Comparison of ENCODE assay signal across 8 cellular contexts in the genomic region with DNA sequence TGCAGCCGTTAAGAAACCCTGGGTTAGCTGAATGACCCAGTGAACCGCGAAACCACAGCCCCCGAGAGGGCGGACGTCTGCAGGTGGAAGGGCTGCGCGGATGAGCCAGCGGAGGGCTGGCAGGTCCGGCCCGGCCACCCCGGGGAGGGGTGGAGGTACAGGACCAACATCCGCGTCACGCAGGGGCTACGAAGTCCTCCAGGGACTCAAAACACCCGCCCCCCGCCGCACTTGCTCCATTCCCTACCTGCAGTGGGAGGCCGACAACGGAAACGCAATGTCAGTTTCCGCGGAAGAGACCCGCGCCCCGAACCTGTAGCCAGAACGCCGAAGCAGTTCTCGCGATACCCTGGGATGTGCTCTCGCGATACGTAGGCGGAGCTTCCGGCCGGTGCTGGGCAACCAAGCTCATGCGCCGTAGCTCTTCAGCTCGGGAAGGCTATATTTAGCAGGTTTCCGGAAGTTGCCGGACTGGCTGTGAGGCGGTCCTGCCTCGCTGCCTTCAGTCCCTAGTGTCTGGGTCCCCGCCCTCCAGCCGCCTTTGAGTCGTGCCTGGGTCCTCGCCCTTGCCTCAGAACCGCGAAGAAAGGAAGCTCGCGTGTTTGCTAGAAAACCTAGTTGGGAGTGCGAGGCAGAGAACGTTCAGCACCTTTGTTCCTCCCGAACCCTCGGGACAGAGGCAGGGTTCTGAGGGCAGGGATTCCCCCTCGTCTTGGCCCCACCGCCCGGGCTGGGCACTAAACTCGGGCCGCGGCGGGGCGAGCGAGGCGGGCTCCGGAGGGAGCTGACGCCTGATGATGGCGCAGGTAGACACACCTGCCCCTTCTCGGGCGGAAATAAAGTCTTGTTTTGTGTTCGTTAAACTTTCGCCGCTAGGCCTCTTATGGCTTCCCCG. TPM values are rescaled to one million over a fixed set of nuclear protein-coding genes. Genes with fewer than 3 reads are reported as not detected.
A peak's percentile ranks its signal among the peaks of the same experiment; 100 is the strongest.
DNase-seq lines count a peak whose midpoint lies in the region; ATAC-seq, FAIRE-seq and TF ChIP-seq lines count a peak whose summit lies in the region.

A gene with protein sequence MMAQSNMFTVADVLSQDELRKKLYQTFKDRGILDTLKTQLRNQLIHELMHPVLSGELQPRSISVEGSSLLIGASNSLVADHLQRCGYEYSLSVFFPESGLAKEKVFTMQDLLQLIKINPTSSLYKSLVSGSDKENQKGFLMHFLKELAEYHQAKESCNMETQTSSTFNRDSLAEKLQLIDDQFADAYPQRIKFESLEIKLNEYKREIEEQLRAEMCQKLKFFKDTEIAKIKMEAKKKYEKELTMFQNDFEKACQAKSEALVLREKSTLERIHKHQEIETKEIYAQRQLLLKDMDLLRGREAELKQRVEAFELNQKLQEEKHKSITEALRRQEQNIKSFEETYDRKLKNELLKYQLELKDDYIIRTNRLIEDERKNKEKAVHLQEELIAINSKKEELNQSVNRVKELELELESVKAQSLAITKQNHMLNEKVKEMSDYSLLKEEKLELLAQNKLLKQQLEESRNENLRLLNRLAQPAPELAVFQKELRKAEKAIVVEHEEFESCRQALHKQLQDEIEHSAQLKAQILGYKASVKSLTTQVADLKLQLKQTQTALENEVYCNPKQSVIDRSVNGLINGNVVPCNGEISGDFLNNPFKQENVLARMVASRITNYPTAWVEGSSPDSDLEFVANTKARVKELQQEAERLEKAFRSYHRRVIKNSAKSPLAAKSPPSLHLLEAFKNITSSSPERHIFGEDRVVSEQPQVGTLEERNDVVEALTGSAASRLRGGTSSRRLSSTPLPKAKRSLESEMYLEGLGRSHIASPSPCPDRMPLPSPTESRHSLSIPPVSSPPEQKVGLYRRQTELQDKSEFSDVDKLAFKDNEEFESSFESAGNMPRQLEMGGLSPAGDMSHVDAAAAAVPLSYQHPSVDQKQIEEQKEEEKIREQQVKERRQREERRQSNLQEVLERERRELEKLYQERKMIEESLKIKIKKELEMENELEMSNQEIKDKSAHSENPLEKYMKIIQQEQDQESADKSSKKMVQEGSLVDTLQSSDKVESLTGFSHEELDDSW (plus strand): TSS at position 471 of the 895 bp plus-strand sequence. CDS start 324 bp downstream, at position 795.
A gene (minus strand): TSS at position 343 of the 895 bp plus-strand sequence. CDS start 14,657 bp downstream, outside the sequence.

- no peaks in the 10 kb centered on the region for H3K27me3 ChIP-seq in BE2C

- no peaks in the 10 kb centered on the region for H3K9me3 ChIP-seq in BE2C

- no peaks in the 10 kb centered on the region for H3K36me3 ChIP-seq in BE2C

- H3K4me3 ChIP-seq in BE2C (ENCODE audit: low read depth, low read length): peak within 1 kb of the TSS; percentile 91

- no peak for TF ChIP-seq CTCF in BE2C (IDR thresholded peaks at IDR 0.05; ENCODE audit: low read depth, low read length)

- no peaks in the 10 kb centered on the region for H3K4me1 ChIP-seq in BE2C

- peak within 1 kb of the TSS; percentile 87 for H3K27ac ChIP-seq in cingulate gyrus (ENCODE audit: low read depth, low read length)

- ATAC-seq in HG03457 (IDR thresholded peaks at IDR 0.05; ENCODE audit: unreplicated experiment): peak; percentile 82

- peak; percentile 89 for DNase-seq in BE2C
- DNase-seq in GM19239 (ENCODE audit: insufficient read length, low spot score): peak; percentile 33
- DNase-seq in NCI-H524 treated with DMSO at 0.1 percent for 48 hours (lab: John Stamatoyannopoulos, UW): peak; percentile 82
- DNase-seq in activated CD4-positive, alpha-beta T cell treated with anti-CD3 and anti-CD28 coated beads for 4 hours: peak; percentile 87 to 91
- DNase-seq in kidney glomerular epithelial cell (lab: John Stamatoyannopoulos, UW): peak; percentile 74
- DNase-seq in stimulated activated CD4-positive, alpha-beta T cell treated with anti-CD3 and anti-CD28 coated beads, Interleukin-1b, Interleukin-23, amount 100 ng/mL, for 1 hour (ENCODE audit: low read depth in 2 of 2): peak; percentile 71 to 74

- FAIRE-seq in GM19239 (lab: Jason Lieb, UNC): peak; percentile 99

RNA-seq across cellular contexts. Expression of the first gene that starts in this region (rescaled TPM):
- polyA plus RNA-seq in BE2C (2012; ENCODE audit: insufficient read depth, insufficient read length, low read depth): 12.4 TPM

RNA-seq across cellular contexts. Expression of the second gene that starts in this region (rescaled TPM):
- polyA plus RNA-seq in BE2C (2012; ENCODE audit: insufficient read depth, insufficient read length, low read depth): 10.1 TPM

Comparison
In these comparisons a context has a peak if more than half of its experiments do, and no peak if none do; other contexts are left out.
1. Peak in every context shown above with its lines: DNase-seq, ATAC-seq, H3K4me3 ChIP-seq and H3K27ac ChIP-seq.
2. DNase-seq: peak in every context shown above with its lines; median percentile 89 in BE2C; 89 in activated CD4-positive, alpha-beta T cell treated with anti-CD3 and anti-CD28 coated beads for 4 hours; 82 in NCI-H524 treated with DMSO at 0.1 percent for 48 hours; 74 in kidney glomerular epithelial cell; 72 in stimulated activated CD4-positive, alpha-beta T cell treated with anti-CD3 and anti-CD28 coated beads, Interleukin-1b, Interleukin-23, amount 100 ng/mL, for 1 hour; 33 in GM19239.